25 cellular contexts compared by ENCODE assay signal in genomic region chr18:32126538-32126937, GRCh38.
"Had no signal": no experiment of that assay in that cellular context is flagged by ENCODE, and none has a peak within 500 bp of the region (broad histone marks: within the 10 kb centered on the region; RNA-seq: fewer than 3 reads in every experiment).

No MANE protein-coding gene starts in this region.

- H3K9me3 Mint-ChIP-seq: activated B cell treated with CpG ODN at 0.5 μM for 24 hours; activated CD4-positive, alpha-beta memory T cell treated with anti-CD3 and anti-CD28 coated beads, Interleukin-2, amount 10 ng/mL, durations not matched to agents 7 days and 5 days; activated CD4-positive, alpha-beta T cell treated with anti-CD3 and anti-CD28 coated beads, Interleukin-2, amount 10 ng/mL, durations not matched to agents 7 days and 5 days; brain; central memory CD8-positive, alpha-beta T cell had no signal

- H3K4me1 Mint-ChIP-seq: activated B cell treated with CpG ODN at 0.5 μM for 24 hours, brain had no signal

- H3K9me3 ChIP-seq: Peyer's patch, SJCRH30 had no signal

- H3K27ac ChIP-seq: Peyer's patch, RWPE1, SJCRH30 had no signal

- H3K4me1 ChIP-seq: Peyer's patch, SJCRH30 had no signal

- H3K4me3 ChIP-seq: Peyer's patch, SJCRH30 had no signal

- H3K4me3 Mint-ChIP-seq: activated B cell treated with CpG ODN at 0.5 μM for 24 hours; activated CD4-positive, alpha-beta memory T cell treated with anti-CD3 and anti-CD28 coated beads, Interleukin-2, amount 10 ng/mL, durations not matched to agents 7 days and 5 days; activated CD4-positive, alpha-beta T cell treated with anti-CD3 and anti-CD28 coated beads, Interleukin-2, amount 10 ng/mL, durations not matched to agents 7 days and 5 days; brain; central memory CD8-positive, alpha-beta T cell; T-helper 17 cell had no signal

- DNase-seq: activated B cell treated with CpG ODN at 0.5 μM for 24 hours; activated CD4-positive, alpha-beta memory T cell treated with anti-CD3 and anti-CD28 coated beads, Interleukin-2, amount 10 ng/mL, durations not matched to agents 7 days and 5 days; activated CD4-positive, alpha-beta T cell treated with anti-CD3 and anti-CD28 coated beads for 1 hour; activated CD4-positive, alpha-beta T cell treated with anti-CD3 and anti-CD28 coated beads, Interleukin-2, amount 10 ng/mL, durations not matched to agents 7 days and 5 days; activated gamma-delta T cell; activated naive CD4-positive, alpha-beta T cell treated with anti-CD3 and anti-CD28 coated beads, Interleukin-2, amount 50 U/mL, for 16 hours; activated T-cell treated with anti-CD3 and anti-CD28 coated beads for 4 hours; amygdala; IMR-90; Kasumi-1; KBM-7; NCI-H1105 treated with DMSO at 0.1 percent for 48 hours; NCI-H1436 treated with DMSO at 0.1 percent for 48 hours; NCI-H187 treated with DMSO at 0.1 percent for 48 hours; NCI-H2081 treated with DMSO at 0.1 percent for 48 hours; NCI-H446; NCI-H524; Peyer's patch; Right ventricle myocardium superior; SJCRH30; T-helper 17 cell; T-helper 9 cell had no signal

- H3K27me3 ChIP-seq: Peyer's patch, SJCRH30 had no signal

- H3K27me3 Mint-ChIP-seq: activated B cell treated with CpG ODN at 0.5 μM for 24 hours; activated CD4-positive, alpha-beta memory T cell treated with anti-CD3 and anti-CD28 coated beads, Interleukin-2, amount 10 ng/mL, durations not matched to agents 7 days and 5 days; activated CD4-positive, alpha-beta T cell treated with anti-CD3 and anti-CD28 coated beads, Interleukin-2, amount 10 ng/mL, durations not matched to agents 7 days and 5 days; brain; central memory CD8-positive, alpha-beta T cell; T-helper 17 cell had no signal

- H3K36me3 ChIP-seq: SJCRH30 had no signal

- H3K27ac Mint-ChIP-seq: activated B cell treated with CpG ODN at 0.5 μM for 24 hours; activated CD4-positive, alpha-beta memory T cell treated with anti-CD3 and anti-CD28 coated beads, Interleukin-2, amount 10 ng/mL, durations not matched to agents 7 days and 5 days; activated CD4-positive, alpha-beta T cell treated with anti-CD3 and anti-CD28 coated beads, Interleukin-2, amount 10 ng/mL, durations not matched to agents 7 days and 5 days; brain; T-helper 17 cell had no signal
